ENCODE assay signal across 7 cellular contexts in the genomic region with DNA sequence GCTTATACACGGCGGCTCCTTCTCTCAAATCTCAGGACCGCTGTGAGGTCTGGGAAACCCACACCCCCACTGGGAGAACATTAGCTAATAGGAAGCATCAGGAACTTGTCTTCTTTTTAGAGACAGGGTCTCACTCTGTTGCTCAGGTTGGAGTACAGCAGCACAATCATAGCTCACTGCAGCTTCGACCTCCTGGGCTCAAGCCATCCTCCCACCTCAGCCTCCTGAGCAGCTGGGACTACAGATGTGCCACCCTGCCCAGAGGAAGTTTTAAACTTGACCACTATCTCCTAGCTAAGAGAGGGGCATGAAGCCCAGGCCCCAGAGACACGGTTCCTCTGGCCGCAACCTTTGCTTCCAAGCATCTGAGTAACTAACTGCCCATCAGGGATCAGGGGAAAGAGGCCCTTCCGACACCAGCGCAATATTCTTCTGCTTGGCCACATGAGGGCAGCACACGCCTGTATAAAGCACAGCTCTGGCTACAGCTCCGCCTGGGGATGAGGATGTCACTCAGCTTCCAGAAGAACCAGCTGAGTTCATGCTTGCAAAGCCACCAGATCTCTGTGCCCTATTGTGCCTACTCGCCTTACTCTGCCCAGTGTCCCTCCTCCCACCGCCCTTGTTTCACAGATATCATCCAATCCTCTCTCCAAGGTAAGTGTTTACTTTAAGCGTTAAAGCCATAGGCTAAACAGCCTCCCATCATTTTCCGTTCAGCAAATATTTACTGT. TPM values are rescaled to one million over a fixed set of nuclear protein-coding genes. Genes with fewer than 3 reads are reported as not detected.
DNase-seq lines count a peak whose midpoint lies in the region; ATAC-seq, FAIRE-seq and TF ChIP-seq lines count a peak whose summit lies in the region.

No MANE protein-coding gene starts in this region.

- TF ChIP-seq CTCF in stomach (IDR thresholded peaks at IDR 0.05) = peak in 5 of 7 experiments; percentile 35 to 63 (median 51)

- intact Hi-C loops in stomach (cut with DNase I; ENCODE audit: low total_unique reads) = no loop called here

- peaks cover 0 to 81% (median 0%) of the 10 kb centered on the region in 3 donors for H3K27me3 ChIP-seq in stomach

- H3K9me3 ChIP-seq in stomach = no peaks in the 10 kb centered on the region

- ATAC-seq in HG02610 (IDR thresholded peaks at IDR 0.05; ENCODE audit: unreplicated experiment) = peak; percentile 76

- H3K27ac ChIP-seq in stomach = no peak overlapping the region

- TF ChIP-seq POLR2A in stomach (IDR thresholded peaks at IDR 0.05) = no peak

- no peaks in the 10 kb centered on the region for H3K36me3 ChIP-seq in stomach

- FAIRE-seq in G401.6 (lab: Jason Lieb, UNC) = peak; percentile 8

- 30 to 34% (median 30%) methylated on average over 14 of the region's 14 CpGs for whole genome bisulfite sequencing in stomach, 5 donors

- no peak overlapping the region for H3K4me3 ChIP-seq in stomach

- no peaks in the 10 kb centered on the region for H3K4me1 ChIP-seq in stomach

- TF ChIP-seq EP300 in stomach (IDR thresholded peaks at IDR 0.05) = no peak

- DNase-seq in NCI-H510A (lab: John Stamatoyannopoulos, UW) (peak; percentile 37), epidermal melanocyte (ENCODE audit: insufficient read length, low spot score) (peak; percentile 76), mucosa of gallbladder (ENCODE audit: low spot score) (peak; percentile 27), stomach (peak; percentile 33)
- peak; percentile 27 to 28 for DNase-seq in activated CD4-positive, alpha-beta T cell treated with anti-CD3 and anti-CD28 coated beads, Interleukin-2, amount 50 U/mL, for 4 hours

RNA-seq across cellular contexts. Expression of gene SLC6A11, which starts 57.6 kb away (rescaled TPM):
- total RNA-seq in mucosa of gallbladder = 0.12 TPM
- total RNA-seq in stomach = under 1 TPM in 1 of 5 donors, not detected in 4; 0.18 TPM
- 1 to 10 TPM in 1 of 3 donors, not detected in 2; 2.0 TPM for polyA plus RNA-seq in stomach
